ENCODE assay signal across 9 cellular contexts in genomic region chr2:71614976-71615768, GRCh38.
A peak's percentile ranks its signal among the peaks of the same experiment; 100 is the strongest.
DNase-seq lines count a peak whose midpoint lies in the region; ATAC-seq, FAIRE-seq and TF ChIP-seq lines count a peak whose summit lies in the region.
"Had no signal": no experiment of that assay in that cellular context is flagged by ENCODE, and none has a peak within 500 bp of the region (broad histone marks: within the 10 kb centered on the region; RNA-seq: fewer than 3 reads in every experiment).

No MANE protein-coding gene starts in this region.

- peaks cover 5% of the 10 kb centered on the region for H3K27me3 Mint-ChIP-seq in progenitor cell of endocrine pancreas

- no peak for FAIRE-seq in pancreas (lab: Jason Lieb, UNC)

- H3K27ac ChIP-seq in angular gyrus (ENCODE audit: low read depth, low read length) = peak overlapping the region; percentile 67
- no peak overlapping the region for H3K27ac ChIP-seq in pancreas

- H3K4me1 ChIP-seq in pancreas = peaks cover 0 to 4% (median 0%) of the 10 kb centered on the region in 3 donors

- H3K27ac Mint-ChIP-seq in progenitor cell of endocrine pancreas = no peak overlapping the region

- WGBS in pancreas, 2 donors = 53 to 59% methylated on average over 9 of the region's 9 CpGs

- peak; percentile 31 to 79 (median 60) for ATAC-seq in pancreas
- no peak for ATAC-seq in GM21390 (IDR thresholded peaks at IDR 0.05; ENCODE audit: unreplicated experiment)

- H3K9me3 ChIP-seq in pancreas = no peaks in the 10 kb centered on the region

- TF ChIP-seq CTCF in pancreas (IDR thresholded peaks at IDR 0.05) = no peak
- no peak for TF ChIP-seq CTCF in progenitor cell of endocrine pancreas (IDR thresholded peaks at IDR 0.05; ENCODE audit: unreplicated experiment)

- H3K9me3 Mint-ChIP-seq in progenitor cell of endocrine pancreas (ENCODE audit: low read depth) = no peaks in the 10 kb centered on the region
- H3K9me3 Mint-ChIP-seq: CD8-positive, alpha-beta memory T cell had no signal

- no peaks in the 10 kb centered on the region for H3K36me3 Mint-ChIP-seq in progenitor cell of endocrine pancreas (ENCODE audit: insufficient read depth)
- H3K36me3 Mint-ChIP-seq: CD8-positive, alpha-beta memory T cell had no signal

- no peaks in the 10 kb centered on the region for H3K36me3 ChIP-seq in pancreas

- H3K4me1 Mint-ChIP-seq in progenitor cell of endocrine pancreas (ENCODE audit: low read depth) = no peaks in the 10 kb centered on the region
- H3K4me1 Mint-ChIP-seq: CD8-positive, alpha-beta memory T cell had no signal

- intact Hi-C loops in cardiac septum (cut with DNase I) (loop anchor here (1.0 to 5.0 kb wide), 6 partner anchors 31 to 527 kb away; no protein-coding TSS in a partner anchor), pancreas (cut with DNase I) (loop anchor here in 1 of 3 donors (10.0 kb wide), 1 partner anchor 180 kb away; no protein-coding TSS in a partner anchor)

- H3K27me3 ChIP-seq in pancreas = no peaks in the 10 kb centered on the region

- H3K4me3 Mint-ChIP-seq in progenitor cell of endocrine pancreas (ENCODE audit: low read depth) = no peak overlapping the region
- H3K4me3 Mint-ChIP-seq: CD8-positive, alpha-beta memory T cell had no signal

- H3K4me3 ChIP-seq in pancreas = no peak overlapping the region

- DNase-seq in AG20443 (ENCODE audit: low spot score) = peak; percentile 85
- DNase-seq in cardiac septum (ENCODE audit: low spot score) = peak; percentile 92
- DNase-seq in pancreas = peak in 4 of 6 donors; percentile 23 to 60 (median 24)
- DNase-seq in progenitor cell of endocrine pancreas (ENCODE audit: low spot score, unreplicated experiment) = no peak
- DNase-seq in NCI-H526 (lab: John Stamatoyannopoulos, UW) = no peak
- DNase-seq in DMS 273 treated with DMSO at 0.1 percent for 48 hours (lab: John Stamatoyannopoulos, UW) = no peak

Comparison
In these comparisons a context has a peak if more than half of its experiments do, and no peak if none do; other contexts are left out.
1. DNase-seq: peak in AG20443 (single experiment), cardiac septum (single experiment) and pancreas (4 of 6); none in progenitor cell of endocrine pancreas (single experiment), NCI-H526 (0 of 2) and DMS 273 treated with DMSO at 0.1 percent for 48 hours (single experiment).